ENCODE assay signal across 1 cellular context in genomic region chr2:111246620-111247061, GRCh38.
TF ChIP-seq lines count a peak whose summit lies in the region.

No MANE protein-coding gene starts in this region.

TF ChIP-seq in HepG2, 621 proteins besides CTCF, POLR2A, EP300 and RAD21 (continued from another document and continues in another):
- TF ChIP-seq ZFP36 (IDR thresholded peaks at IDR 0.05; ENCODE audit: borderline replicate concordance, low read depth, low read length, partially characterized antibody): no peak
- no peak for TF ChIP-seq ZNF720 (CRISPR knock-in tag; IDR thresholded peaks at IDR 0.05)
- TF ChIP-seq ZNF737 (CRISPR knock-in tag; IDR thresholded peaks at IDR 0.05; ENCODE audit: borderline replicate concordance): no peak
- TF ChIP-seq ZFP36L1 (CRISPR knock-in tag; IDR thresholded peaks at IDR 0.05): peak; percentile 88; the same call in 1 of the 2 replicates
- TF ChIP-seq ZNF547 (CRISPR knock-in tag; IDR thresholded peaks at IDR 0.05): 0 out of 2 replicates have a peak, but pooled peaks have one; percentile 21
- TF ChIP-seq THRA (CRISPR knock-in tag; IDR thresholded peaks at IDR 0.05; ENCODE audit: borderline replicate concordance): peak; percentile 35; the same call in 1 of the 2 replicates
- TF ChIP-seq ATRX (CRISPR knock-in tag; IDR thresholded peaks at IDR 0.05; ENCODE audit: borderline replicate concordance): no peak
- peak; percentile 32 for TF ChIP-seq DBP (CRISPR knock-in tag; IDR thresholded peaks at IDR 0.05; ENCODE audit: not compliant biosample characterization)
- TF ChIP-seq GTF3A (CRISPR knock-in tag; conservative IDR thresholded peaks at IDR 0.05): no peak
- TF ChIP-seq CERS6 (CRISPR knock-in tag; IDR thresholded peaks at IDR 0.05): 0 out of 2 replicates have a peak, but pooled peaks have one; percentile 50
- TF ChIP-seq XRCC5 (optimal IDR thresholded peaks at IDR 0.05; ENCODE audit: low read length): no peak
- 0 out of 2 replicates have a peak, but pooled peaks have one; percentile 57 for TF ChIP-seq ZNF24 (IDR thresholded peaks at IDR 0.05)
- TF ChIP-seq GFI1 (CRISPR knock-in tag; IDR thresholded peaks at IDR 0.05; ENCODE audit: borderline replicate concordance): 0 out of 2 replicates have a peak, but pooled peaks have one; percentile 53
- no peak for TF ChIP-seq ZFAT (CRISPR knock-in tag; conservative IDR thresholded peaks at IDR 0.05)
- peak; percentile 29; the same call in 1 of the 2 replicates for TF ChIP-seq ZNF121 (CRISPR knock-in tag; IDR thresholded peaks at IDR 0.05)
- peak; percentile 83; the same call in 1 of the 2 replicates for TF ChIP-seq WIZ (CRISPR knock-in tag; IDR thresholded peaks at IDR 0.05)
- no peak for TF ChIP-seq DMTF1 (CRISPR knock-in tag; IDR thresholded peaks at IDR 0.05)
- no peak for TF ChIP-seq GATA4 (IDR thresholded peaks at IDR 0.05; ENCODE audit: borderline replicate concordance, low read depth)
- TF ChIP-seq IKZF1 (IDR thresholded peaks at IDR 0.05): no peak
- no peak for TF ChIP-seq SMAD1 (CRISPR knock-in tag; IDR thresholded peaks at IDR 0.05; ENCODE audit: borderline replicate concordance, low read depth)
- no peak for TF ChIP-seq NCOA5 (CRISPR knock-in tag; IDR thresholded peaks at IDR 0.05)
- no peak for TF ChIP-seq ZNF263 (CRISPR knock-in tag; IDR thresholded peaks at IDR 0.05)
- no peak for TF ChIP-seq CHD2 (IDR thresholded peaks at IDR 0.05; ENCODE audit: low read depth, low read length)
- TF ChIP-seq AGO2 (optimal IDR thresholded peaks at IDR 0.05; ENCODE audit: low read depth, low read length): no peak
- peak; percentile 77; the same call in 1 of the 2 replicates for TF ChIP-seq ZNF205 (CRISPR knock-in tag; IDR thresholded peaks at IDR 0.05)
- TF ChIP-seq ZNF496 (CRISPR knock-in tag; IDR thresholded peaks at IDR 0.05; ENCODE audit: insufficient replicate concordance): no peak
- peak; percentile 83; the same call in 2 of the 3 replicates for TF ChIP-seq MXI1 (IDR thresholded peaks at IDR 0.05; ENCODE audit: borderline replicate concordance, low read depth, low read length)
- no peak for TF ChIP-seq PLSCR1 (CRISPR knock-in tag; IDR thresholded peaks at IDR 0.05; ENCODE audit: borderline replicate concordance)
- TF ChIP-seq ZNF570 (CRISPR knock-in tag; IDR thresholded peaks at IDR 0.05; ENCODE audit: borderline replicate concordance): no peak
- TF ChIP-seq MIXL1 (CRISPR knock-in tag; IDR thresholded peaks at IDR 0.05): peak; percentile 83
- peak; percentile 88; the same call in 1 of the 2 replicates for TF ChIP-seq TRAFD1 (CRISPR knock-in tag; IDR thresholded peaks at IDR 0.05; ENCODE audit: borderline replicate concordance)
- peak; percentile 43; the same call in 1 of the 2 replicates for TF ChIP-seq KDM2A (CRISPR knock-in tag; IDR thresholded peaks at IDR 0.05; ENCODE audit: borderline replicate concordance, low read depth)
- peak; percentile 96 for TF ChIP-seq ERF (CRISPR knock-in tag; IDR thresholded peaks at IDR 0.05)
- peak; percentile 75; the same call in 1 of the 2 replicates for TF ChIP-seq ZFP1 (CRISPR knock-in tag; IDR thresholded peaks at IDR 0.05)
- TF ChIP-seq ZSCAN29 (CRISPR knock-in tag; conservative IDR thresholded peaks at IDR 0.05): no peak; the same call in 1 of the 2 replicates
- TF ChIP-seq SRY (CRISPR knock-in tag; IDR thresholded peaks at IDR 0.05): no peak; the same call in 1 of the 2 replicates
- TF ChIP-seq ZNF780A (CRISPR knock-in tag; IDR thresholded peaks at IDR 0.05): no peak
- TF ChIP-seq ARNT (IDR thresholded peaks at IDR 0.05): no peak
- TF ChIP-seq MEF2D (CRISPR knock-in tag; IDR thresholded peaks at IDR 0.05): peak; percentile 83
- TF ChIP-seq HNRNPL (IDR thresholded peaks at IDR 0.05; ENCODE audit: low read depth, low read length): no peak
- TF ChIP-seq ARNTL (CRISPR knock-in tag; IDR thresholded peaks at IDR 0.05): no peak
- no peak for TF ChIP-seq DNMT1 (CRISPR knock-in tag; IDR thresholded peaks at IDR 0.05)
- 0 out of 2 replicates have a peak, but pooled peaks have one; percentile 26 for TF ChIP-seq PPARG (CRISPR knock-in tag; conservative IDR thresholded peaks at IDR 0.05)
- TF ChIP-seq BRD4 (CRISPR knock-in tag; IDR thresholded peaks at IDR 0.05): no peak
- no peak for TF ChIP-seq DDIT3 (CRISPR knock-in tag; IDR thresholded peaks at IDR 0.05)
- no peak for TF ChIP-seq MAFG (CRISPR knock-in tag; IDR thresholded peaks at IDR 0.05)
- no peak for TF ChIP-seq ZBTB40 (IDR thresholded peaks at IDR 0.05)
- peak; percentile 82 for TF ChIP-seq ZBTB40 (CRISPR knock-in tag; IDR thresholded peaks at IDR 0.05)
- peak; percentile 93 for TF ChIP-seq ZMYM3 (CRISPR knock-in tag; IDR thresholded peaks at IDR 0.05)
- no peak for TF ChIP-seq ZFP36L2 (CRISPR knock-in tag; IDR thresholded peaks at IDR 0.05)
- TF ChIP-seq ZNF274 (CRISPR knock-in tag; IDR thresholded peaks at IDR 0.05): no peak; the same call in none of the 2 replicates
- no peak for TF ChIP-seq NR3C1 (CRISPR knock-in tag; IDR thresholded peaks at IDR 0.05)
- TF ChIP-seq SETDB1 (CRISPR knock-in tag; IDR thresholded peaks at IDR 0.05; ENCODE audit: borderline replicate concordance): no peak
